Comparison of ENCODE assay signal across 15 cellular contexts in the genomic region with DNA sequence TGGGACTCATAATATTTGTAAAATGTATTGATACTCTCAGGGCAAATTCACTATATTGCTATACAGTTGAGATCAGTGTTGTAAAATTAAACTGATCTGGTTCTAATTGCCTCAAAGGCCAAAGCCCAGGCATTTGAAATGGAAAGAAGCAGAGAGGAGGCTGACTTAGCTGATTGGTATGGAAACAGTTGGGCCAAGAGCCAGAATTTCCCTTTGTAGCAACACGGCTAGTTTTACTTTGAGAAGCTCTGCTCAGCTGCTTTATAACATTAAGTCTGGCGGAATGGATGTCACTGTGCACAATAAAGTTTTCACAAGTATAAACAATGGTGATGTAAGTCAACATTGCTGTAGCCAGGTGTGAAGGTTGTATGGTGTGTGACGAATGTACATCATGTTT.
DNase-seq lines count a peak whose midpoint lies in the region; ATAC-seq, FAIRE-seq and TF ChIP-seq lines count a peak whose summit lies in the region.
"Had no signal": no experiment of that assay in that cellular context is flagged by ENCODE, and none has a peak within 500 bp of the region (broad histone marks: within the 10 kb centered on the region; RNA-seq: fewer than 3 reads in every experiment).

No MANE protein-coding gene starts in this region.

- no peak for TF ChIP-seq POLR2A in H54 (IDR thresholded peaks at IDR 0.05; ENCODE audit: low read depth, low read length)

- intact Hi-C loops in heart right ventricle (cut with DNase I) = no loop called here

- TF ChIP-seq CTCF in foreskin fibroblast (IDR thresholded peaks at IDR 0.05; ENCODE audit: low read depth, low read length) (no peak), heart right ventricle (IDR thresholded peaks at IDR 0.05) (no peak)

- H3K4me3 ChIP-seq in foreskin fibroblast (ENCODE audit: low read depth in 1 of 2, low read length in 2 of 2) (no peak overlapping the region), heart right ventricle (no peak overlapping the region)
- H3K4me3 ChIP-seq: psoas muscle had no signal

- DNase-seq in H54 (ENCODE audit: insufficient read length, low spot score) (peak; percentile 5), amniotic stem cell (lab: John Stamatoyannopoulos, UW) (peak; percentile 64), foreskin fibroblast (peak; percentile 88 to 96), smooth muscle cell of the brain vasculature (ENCODE audit: low read depth, low spot score) (peak; percentile 68), heart right ventricle (no peak)
- DNase-seq in stimulated activated CD4-positive, alpha-beta T cell treated with anti-CD3 and anti-CD28 coated beads, Interleukin-15, amount 100 ng/mL, for 24 hours = no peak
- DNase-seq: activated CD4-positive, alpha-beta T cell treated with anti-CD3 and anti-CD28 coated beads, Interleukin-2, amount 50 U/mL, for 4 hours; DMS153; hippocampal formation; NCI-H2029 treated with DMSO at 0.1 percent for 48 hours; psoas muscle; substantia nigra; T-helper 1 cell had no signal

- FAIRE-seq in H54 (lab: Jason Lieb, UNC) = peak; percentile 99
- FAIRE-seq: colon had no signal

- no peak overlapping the region for H3K27ac ChIP-seq in heart right ventricle
- H3K27ac ChIP-seq: psoas muscle had no signal

- ATAC-seq in GM21825 (IDR thresholded peaks at IDR 0.05; ENCODE audit: unreplicated experiment) = no peak
- ATAC-seq in heart right ventricle = no peak

- no peaks in the 10 kb centered on the region for H3K27me3 ChIP-seq in heart right ventricle

- peaks cover 0 to 53% (median 5%) of the 10 kb centered on the region in 9 donors for H3K36me3 ChIP-seq in heart right ventricle

- H3K4me1 ChIP-seq in heart right ventricle = no peaks in the 10 kb centered on the region
- H3K4me1 ChIP-seq: psoas muscle had no signal

- H3K9me3 ChIP-seq in heart right ventricle = no peaks in the 10 kb centered on the region
- H3K9me3 ChIP-seq: psoas muscle had no signal

- WGBS in heart right ventricle, 2 donors = 71 to 75% methylated on average over 3 of the region's 3 CpGs

Comparison
In these comparisons a context has a peak if more than half of its experiments do, and no peak if none do; other contexts are left out.
1. DNase-seq: peak in H54 (single experiment), amniotic stem cell (single experiment), foreskin fibroblast (2 of 2) and smooth muscle cell of the brain vasculature (single experiment); none in stimulated activated CD4-positive, alpha-beta T cell treated with anti-CD3 and anti-CD28 coated beads, Interleukin-15, amount 100 ng/mL, for 24 hours (single experiment) and heart right ventricle (0 of 2).